8 cellular contexts compared by ENCODE assay signal in genomic region chr10:3468919-3469638, GRCh38.
DNase-seq lines count a peak whose midpoint lies in the region; ATAC-seq and TF ChIP-seq lines count a peak whose summit lies in the region.

No MANE protein-coding gene starts in this region.

- DNase-seq in AG10803 (ENCODE audit: low read depth), result peak; percentile 96
- no peak for DNase-seq in activated T-helper 1 cell treated with anti-CD3 and anti-CD28 coated beads, Interleukin-12 subunit alpha, Interleukin-12 subunit beta, Interleukin-2, Interleukin-4 antibody, amounts not matched to agents 30 ng/mL and 10 ng/mL and 1 ng/mL, durations not matched to agents 14 hours and 24 hours and 36 hours (ENCODE audit: low spot score)
- peak; percentile 55 for DNase-seq in left cardiac atrium
- no peak for DNase-seq in UCSD-AML1 (lab: John Stamatoyannopoulos, UW; ENCODE audit: unreplicated experiment)
- DNase-seq in activated gamma-delta T cell treated with Interleukin-2 at 50 U/mL for 16 hours, result no peak

- peak overlapping the region; percentile 90 for H3K27ac Mint-ChIP-seq in activated T-helper 1 cell treated with anti-CD3 and anti-CD28 coated beads, Interleukin-12 subunit alpha, Interleukin-12 subunit beta, Interleukin-2, Interleukin-4 antibody, amounts not matched to agents 30 ng/mL and 10 ng/mL and 1 ng/mL, durations not matched to agents 14 hours and 24 hours and 36 hours

- H3K36me3 Mint-ChIP-seq in activated T-helper 1 cell treated with anti-CD3 and anti-CD28 coated beads, Interleukin-12 subunit alpha, Interleukin-12 subunit beta, Interleukin-2, Interleukin-4 antibody, amounts not matched to agents 30 ng/mL and 10 ng/mL and 1 ng/mL, durations not matched to agents 14 hours and 24 hours and 36 hours (ENCODE audit: low read depth), result no peaks in the 10 kb centered on the region

- H3K27ac ChIP-seq in skeletal muscle tissue (ENCODE audit: low read depth, low read length), result peak overlapping the region; percentile 94

- H3K4me1 Mint-ChIP-seq in activated T-helper 1 cell treated with anti-CD3 and anti-CD28 coated beads, Interleukin-12 subunit alpha, Interleukin-12 subunit beta, Interleukin-2, Interleukin-4 antibody, amounts not matched to agents 30 ng/mL and 10 ng/mL and 1 ng/mL, durations not matched to agents 14 hours and 24 hours and 36 hours (ENCODE audit: low read depth), result peaks cover 68% of the 10 kb centered on the region

- peak overlapping the region; percentile 18; the same call in 1 of the 2 replicates for H3K4me3 ChIP-seq in AG10803 (ENCODE audit: low read length)
- H3K4me3 ChIP-seq in skeletal muscle tissue (ENCODE audit: low read length in 3 of 3), result peak overlapping the region in 1 of 3 donors; percentile 46

- peaks cover 34 to 48% (median 45%) of the 10 kb centered on the region in 3 donors for H3K4me1 ChIP-seq in skeletal muscle tissue (ENCODE audit: control insufficient read depth in 3 of 3, insufficient read depth in 3 of 3, low read length in 3 of 3)

- H3K27me3 Mint-ChIP-seq in activated T-helper 1 cell treated with anti-CD3 and anti-CD28 coated beads, Interleukin-12 subunit alpha, Interleukin-12 subunit beta, Interleukin-2, Interleukin-4 antibody, amounts not matched to agents 30 ng/mL and 10 ng/mL and 1 ng/mL, durations not matched to agents 14 hours and 24 hours and 36 hours (ENCODE audit: insufficient read depth), result no peaks in the 10 kb centered on the region

- no peaks in the 10 kb centered on the region for H3K9me3 Mint-ChIP-seq in activated T-helper 1 cell treated with anti-CD3 and anti-CD28 coated beads, Interleukin-12 subunit alpha, Interleukin-12 subunit beta, Interleukin-2, Interleukin-4 antibody, amounts not matched to agents 30 ng/mL and 10 ng/mL and 1 ng/mL, durations not matched to agents 14 hours and 24 hours and 36 hours

- peak overlapping the region; percentile 22 to 73 (median 65) for H3K9ac ChIP-seq in skeletal muscle tissue (ENCODE audit: low read depth in 1 of 3, low read length in 3 of 3)

- intact Hi-C loops in activated T-helper 1 cell treated with anti-CD3 and anti-CD28 coated beads, Interleukin-12 subunit alpha, Interleukin-12 subunit beta, Interleukin-2, Interleukin-4 antibody, amounts not matched to agents 30 ng/mL and 10 ng/mL and 1 ng/mL, durations not matched to agents 14 hours and 24 hours and 36 hours (cut with micrococcal nuclease), result loop anchor here (1.0 to 5.0 kb wide), 13 partner anchors 8 to 1182 kb away; no protein-coding TSS in a partner anchor
- intact Hi-C loops in left cardiac atrium (cut with DNase I), result loop anchor here in 1 of 2 donors (10.0 kb wide), 1 partner anchor 286 kb away; no protein-coding TSS in a partner anchor

- ATAC-seq in HG02798 (IDR thresholded peaks at IDR 0.05; ENCODE audit: poor library complexity, unreplicated experiment) (peak; percentile 65), left cardiac atrium (peak; percentile 70 to 75), HG03460 (IDR thresholded peaks at IDR 0.05; ENCODE audit: unreplicated experiment) (no peak)

- TF ChIP-seq CTCF in AG10803 (conservative IDR thresholded peaks at IDR 0.05; ENCODE audit: low read length), result no peak

- H3K27me3 ChIP-seq in skeletal muscle tissue (ENCODE audit: control insufficient read depth in 3 of 3, insufficient read depth in 3 of 3, low read length in 3 of 3), result no peaks in the 10 kb centered on the region

- no peaks in the 10 kb centered on the region for H3K9me3 ChIP-seq in skeletal muscle tissue (ENCODE audit: control insufficient read depth in 3 of 3, low read length in 3 of 3)

- no peaks in the 10 kb centered on the region for H3K36me3 ChIP-seq in skeletal muscle tissue (ENCODE audit: control insufficient read depth in 3 of 3, insufficient read depth in 3 of 3, low read length in 3 of 3)

- H3K4me3 Mint-ChIP-seq in activated T-helper 1 cell treated with anti-CD3 and anti-CD28 coated beads, Interleukin-12 subunit alpha, Interleukin-12 subunit beta, Interleukin-2, Interleukin-4 antibody, amounts not matched to agents 30 ng/mL and 10 ng/mL and 1 ng/mL, durations not matched to agents 14 hours and 24 hours and 36 hours, result peak overlapping the region; percentile 67

Comparison
In these comparisons a context has a peak if more than half of its experiments do, and no peak if none do; other contexts are left out.
1. DNase-seq: peak in AG10803 (single experiment) and left cardiac atrium (single experiment); none in activated T-helper 1 cell treated with anti-CD3 and anti-CD28 coated beads, Interleukin-12 subunit alpha, Interleukin-12 subunit beta, Interleukin-2, Interleukin-4 antibody, amounts not matched to agents 30 ng/mL and 10 ng/mL and 1 ng/mL, durations not matched to agents 14 hours and 24 hours and 36 hours (single experiment), UCSD-AML1 (single experiment) and activated gamma-delta T cell treated with Interleukin-2 at 50 U/mL for 16 hours (single experiment).